ENCODE assay signal across 8 cellular contexts in the genomic region with DNA sequence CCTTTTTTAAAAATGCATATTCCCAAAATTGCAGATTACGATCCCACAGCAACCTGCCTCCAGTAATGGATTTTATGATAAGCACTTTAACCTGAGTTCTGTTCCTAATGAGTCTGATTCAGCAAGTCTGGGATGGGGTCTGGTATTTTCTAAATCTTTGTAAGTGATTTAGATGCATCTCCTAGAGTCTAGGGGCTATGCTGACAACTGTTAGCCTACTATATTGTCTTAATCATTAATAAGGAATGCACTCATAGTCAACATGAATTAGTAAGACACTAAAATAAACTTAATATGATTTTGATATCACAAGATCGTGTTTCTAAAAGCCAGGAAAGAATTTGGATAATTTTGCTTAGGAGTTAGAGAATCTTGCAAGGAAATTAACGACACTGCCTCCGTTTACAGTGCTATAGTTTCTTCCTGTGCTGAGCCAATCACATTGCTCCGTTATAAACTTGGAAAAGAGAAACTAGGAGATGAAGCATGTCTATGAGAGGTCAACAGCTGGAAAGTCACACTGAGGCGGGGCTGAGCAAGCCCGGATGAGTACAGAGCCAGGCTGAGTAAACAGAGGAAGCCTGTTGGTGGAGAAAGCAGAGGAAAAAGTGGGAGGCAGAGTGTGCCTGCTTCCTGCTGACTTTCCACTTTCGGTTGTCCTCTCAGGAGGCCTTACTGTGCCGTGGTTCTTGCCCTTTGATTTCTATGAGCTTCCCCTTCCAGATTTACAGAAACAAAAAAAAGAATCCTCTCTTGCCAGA. TPM values are rescaled to one million over a fixed set of nuclear protein-coding genes. Genes with fewer than 3 reads are reported as not detected.
A peak's percentile ranks its signal among the peaks of the same experiment; 100 is the strongest.
DNase-seq lines count a peak whose midpoint lies in the region; ATAC-seq and TF ChIP-seq lines count a peak whose summit lies in the region.

No MANE protein-coding gene starts in this region.

- H3K4me1 Mint-ChIP-seq in activated CD8-positive, alpha-beta T cell treated with anti-CD3 and anti-CD28 coated beads for 36 hours (ENCODE audit: low read depth) = peaks cover 39% of the 10 kb centered on the region
- H3K4me1 Mint-ChIP-seq in activated naive CD4-positive, alpha-beta T cell treated with anti-CD3 and anti-CD28 coated beads, Interleukin-2, amount 10 ng/mL, durations not matched to agents 7 days and 5 days = peaks cover 23% of the 10 kb centered on the region

- H3K9ac ChIP-seq in mucosa of rectum (ENCODE audit: low read depth in 1 of 2, low read length in 2 of 2) = peak overlapping the region; percentile 14 to 48

- no peak for TF ChIP-seq CTCF in epithelial cell of esophagus (IDR thresholded peaks at IDR 0.05; ENCODE audit: insufficient read depth, low read depth, low read length, missing control alignments)
- no peak for TF ChIP-seq CTCF in activated CD8-positive, alpha-beta T cell treated with anti-CD3 and anti-CD28 coated beads for 36 hours (IDR thresholded peaks at IDR 0.05)

- intact Hi-C loops in aorta (cut with DNase I) = no loop called here
- intact Hi-C loops in activated CD8-positive, alpha-beta T cell treated with anti-CD3 and anti-CD28 coated beads for 36 hours (cut with micrococcal nuclease) = no loop called here

- H3K4me3 ChIP-seq in epithelial cell of esophagus (ENCODE audit: low read length) (no peak overlapping the region), mucosa of rectum (ENCODE audit: low read length in 2 of 2) (peak overlapping the region; percentile 14 to 60), aorta (ENCODE audit: low read length in 2 of 2) (no peak overlapping the region)

- H3K9me3 Mint-ChIP-seq in activated CD8-positive, alpha-beta T cell treated with anti-CD3 and anti-CD28 coated beads for 36 hours = no peaks in the 10 kb centered on the region
- H3K9me3 Mint-ChIP-seq in activated naive CD4-positive, alpha-beta T cell treated with anti-CD3 and anti-CD28 coated beads, Interleukin-2, amount 10 ng/mL, durations not matched to agents 7 days and 5 days = no peaks in the 10 kb centered on the region

- H3K4me1 ChIP-seq in mucosa of rectum (ENCODE audit: control insufficient read depth in 2 of 2, insufficient read depth in 2 of 2, low read length in 2 of 2) = peaks cover 35 to 64% of the 10 kb centered on the region in 2 donors
- H3K4me1 ChIP-seq in aorta (ENCODE audit: control insufficient read depth in 1 of 2, insufficient read depth in 2 of 2, low read length in 2 of 2) = peaks cover 9 to 15% of the 10 kb centered on the region in 2 donors

- H3K9me3 ChIP-seq in mucosa of rectum (ENCODE audit: control insufficient read depth in 2 of 2, low read length in 2 of 2) (no peaks in the 10 kb centered on the region), aorta (ENCODE audit: control insufficient read depth, low read length) (no peaks in the 10 kb centered on the region)

- DNase-seq in H4 (ENCODE audit: low spot score) (peak; percentile 83), RKO (ENCODE audit: low spot score) (peak; percentile 94), epithelial cell of esophagus (ENCODE audit: low read depth) (peak; percentile 90), aorta (peak; percentile 84 to 89)
- DNase-seq in activated CD8-positive, alpha-beta T cell treated with anti-CD3 and anti-CD28 coated beads for 36 hours = no peak
- no peak for DNase-seq in activated naive CD4-positive, alpha-beta T cell treated with anti-CD3 and anti-CD28 coated beads, Interleukin-2, amount 10 ng/mL, durations not matched to agents 7 days and 5 days
- no peak for DNase-seq in stimulated activated CD4-positive, alpha-beta T cell treated with anti-CD3 and anti-CD28 coated beads, Interleukin-2, amount 100 ng/mL, for 48 hours

- WGBS in aorta, 2 donors = 18 to 22% methylated on average over 9 of the region's 9 CpGs

- H3K4me3 Mint-ChIP-seq in activated CD8-positive, alpha-beta T cell treated with anti-CD3 and anti-CD28 coated beads for 36 hours = no peak overlapping the region
- no peak overlapping the region for H3K4me3 Mint-ChIP-seq in activated naive CD4-positive, alpha-beta T cell treated with anti-CD3 and anti-CD28 coated beads, Interleukin-2, amount 10 ng/mL, durations not matched to agents 7 days and 5 days

- H3K27ac Mint-ChIP-seq in activated CD8-positive, alpha-beta T cell treated with anti-CD3 and anti-CD28 coated beads for 36 hours = no peak overlapping the region
- no peak overlapping the region for H3K27ac Mint-ChIP-seq in activated naive CD4-positive, alpha-beta T cell treated with anti-CD3 and anti-CD28 coated beads, Interleukin-2, amount 10 ng/mL, durations not matched to agents 7 days and 5 days

- no peaks in the 10 kb centered on the region for H3K27me3 Mint-ChIP-seq in activated CD8-positive, alpha-beta T cell treated with anti-CD3 and anti-CD28 coated beads for 36 hours
- H3K27me3 Mint-ChIP-seq in activated naive CD4-positive, alpha-beta T cell treated with anti-CD3 and anti-CD28 coated beads, Interleukin-2, amount 10 ng/mL, durations not matched to agents 7 days and 5 days = no peaks in the 10 kb centered on the region

- peak; percentile 88 for ATAC-seq in aorta (ENCODE audit: low FRiP score)
- no peak for ATAC-seq in activated CD8-positive, alpha-beta T cell treated with anti-CD3 and anti-CD28 coated beads for 36 hours

- H3K36me3 ChIP-seq in mucosa of rectum (ENCODE audit: control insufficient read depth in 2 of 2, insufficient read depth in 2 of 2, low read length in 2 of 2) (peaks cover 0 to 5% of the 10 kb centered on the region in 2 donors), aorta (ENCODE audit: control insufficient read depth in 1 of 2, insufficient read depth in 2 of 2, low read length in 1 of 2) (no peaks in the 10 kb centered on the region)

- H3K36me3 Mint-ChIP-seq in activated CD8-positive, alpha-beta T cell treated with anti-CD3 and anti-CD28 coated beads for 36 hours (ENCODE audit: low read depth) = no peaks in the 10 kb centered on the region
- no peaks in the 10 kb centered on the region for H3K36me3 Mint-ChIP-seq in activated naive CD4-positive, alpha-beta T cell treated with anti-CD3 and anti-CD28 coated beads, Interleukin-2, amount 10 ng/mL, durations not matched to agents 7 days and 5 days

- H3K27ac ChIP-seq in mucosa of rectum (ENCODE audit: low read depth in 2 of 2, low read length in 2 of 2) (peak overlapping the region; percentile 86 to 87), aorta (ENCODE audit: low read depth in 1 of 2, low read length in 2 of 2) (peak overlapping the region; percentile 53 to 86)

- POLR2A ChIA-PET in activated CD8-positive, alpha-beta T cell treated with anti-CD3 and anti-CD28 coated beads for 36 hours (lab: Charles Lee) = no interaction called here

- CTCF ChIA-PET in activated CD8-positive, alpha-beta T cell treated with anti-CD3 and anti-CD28 coated beads for 36 hours (lab: Charles Lee) = interaction anchor here (0.9 to 5.5 kb wide), 2 partner anchors 10 to 28 kb away, joined by 3 to 33 read pairs; no protein-coding TSS in a partner anchor
- CTCF ChIA-PET in activated naive CD4-positive, alpha-beta T cell treated with anti-CD3 and anti-CD28 coated beads, Interleukin-2, amount 10 ng/mL, durations not matched to agents 7 days and 5 days (lab: Charles Lee) = interaction anchor here (1.3 to 1.5 kb wide), 2 partner anchors 10 to 29 kb away, joined by 4 to 7 read pairs; no protein-coding TSS in a partner anchor

- no peaks in the 10 kb centered on the region for H3K27me3 ChIP-seq in mucosa of rectum (ENCODE audit: control insufficient read depth in 2 of 2, insufficient read depth in 2 of 2, low read length in 2 of 2)
- no peaks in the 10 kb centered on the region for H3K27me3 ChIP-seq in aorta (ENCODE audit: control insufficient read depth in 1 of 2, insufficient read depth in 2 of 2, low read length in 1 of 2)

RNA-seq across cellular contexts. Expression of gene SCARB2, which starts 5.4 kb away (rescaled TPM):
- 88.5 and 101 TPM in 2 replicates for total RNA-seq in H4 (2014; rRNA removed; shearing (Covaris generic))
- total RNA-seq in aorta = 100 to 1,000 TPM; 138 to 154 TPM
- polyA plus RNA-seq in aorta = 10 to 100 TPM; 44.3 to 73.6 TPM
- 1 to 10 TPM; 2.6 to 3.1 TPM for total RNA-seq in activated CD8-positive, alpha-beta T cell treated with anti-CD3 and anti-CD28 coated beads for 36 hours

RNA-seq across cellular contexts. Expression of gene FAM47E, which starts 43.3 kb away (rescaled TPM):
- total RNA-seq in H4 (2014; rRNA removed; shearing (Covaris generic)) = 3.9 and 4.9 TPM in 2 replicates
- 1 to 10 TPM; 1.8 to 2.4 TPM for total RNA-seq in aorta
- polyA plus RNA-seq in aorta = 1 to 10 TPM; 1.2 to 1.9 TPM
- total RNA-seq in activated CD8-positive, alpha-beta T cell treated with anti-CD3 and anti-CD28 coated beads for 36 hours = not detected

RNA-seq across cellular contexts. Expression of gene NUP54, which starts 60.0 kb away (rescaled TPM):
- total RNA-seq in H4 (2014; rRNA removed; shearing (Covaris generic)) = 56.3 and 68.6 TPM in 2 replicates
- 10 to 100 TPM; 38.8 to 45.5 TPM for total RNA-seq in aorta
- polyA plus RNA-seq in aorta = 10 to 100 TPM; 19.8 to 24.3 TPM
- total RNA-seq in activated CD8-positive, alpha-beta T cell treated with anti-CD3 and anti-CD28 coated beads for 36 hours = 10 to 100 TPM; 61.7 to 61.9 TPM

Comparison
In these comparisons a context has a peak if more than half of its experiments do, and no peak if none do; other contexts are left out.
1. DNase-seq: peak in H4 (single experiment), RKO (single experiment), epithelial cell of esophagus (single experiment) and aorta (2 of 2); none in activated CD8-positive, alpha-beta T cell treated with anti-CD3 and anti-CD28 coated beads for 36 hours (single experiment), activated naive CD4-positive, alpha-beta T cell treated with anti-CD3 and anti-CD28 coated beads, Interleukin-2, amount 10 ng/mL, durations not matched to agents 7 days and 5 days (single experiment) and stimulated activated CD4-positive, alpha-beta T cell treated with anti-CD3 and anti-CD28 coated beads, Interleukin-2, amount 100 ng/mL, for 48 hours (0 of 2).
2. H3K4me3 ChIP-seq: peak in mucosa of rectum (2 of 2); none in epithelial cell of esophagus (single experiment) and aorta (0 of 2).
3. RNA of gene SCARB2, which starts 5.4 kb away (total RNA-seq): 138 to 154 TPM in aorta and 88.5 to 101 TPM in H4; 2.6 to 3.1 TPM in activated CD8-positive, alpha-beta T cell treated with anti-CD3 and anti-CD28 coated beads for 36 hours; every median in the first group is over 10 times any median in the second.